Comparison of ENCODE assay signal across 8 cellular contexts in the genomic region with DNA sequence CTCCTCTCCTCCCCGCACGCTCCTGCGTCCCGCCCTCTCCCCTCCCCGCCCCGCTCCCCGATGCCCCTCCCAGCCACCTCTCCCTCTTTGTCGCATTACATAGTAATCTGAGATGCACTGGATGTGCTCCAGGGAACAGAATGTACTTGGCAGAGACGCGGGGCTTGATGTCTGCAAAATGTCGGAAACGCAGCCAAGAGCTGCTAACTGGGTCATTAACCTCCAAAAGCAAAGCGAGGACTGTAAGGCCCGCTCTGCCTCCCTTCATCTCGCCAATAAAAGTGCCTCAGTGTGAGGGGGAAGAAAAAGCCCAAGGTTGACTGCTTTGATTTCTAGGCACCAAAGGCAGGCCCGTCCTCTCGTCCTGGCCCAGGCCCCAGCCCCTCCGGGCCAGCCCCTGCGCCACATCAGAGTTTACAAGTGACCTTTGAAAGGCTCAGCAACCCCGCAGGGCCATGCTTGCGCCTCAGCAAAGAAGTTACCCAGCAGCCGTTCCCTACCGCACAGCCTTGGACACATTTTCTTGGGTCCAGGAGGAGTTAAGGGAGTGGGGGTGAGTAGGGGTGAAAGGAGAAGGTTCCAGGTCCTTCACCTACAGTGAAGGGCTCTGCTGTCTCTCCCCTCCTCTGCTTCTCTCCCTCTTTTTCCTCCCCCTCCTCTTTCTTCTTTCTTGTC.
DNase-seq lines count a peak whose midpoint lies in the region; ATAC-seq and TF ChIP-seq lines count a peak whose summit lies in the region.

No MANE protein-coding gene starts in this region.

- ATAC-seq in activated naive CD4-positive, alpha-beta T cell treated with anti-CD3 and anti-CD28 coated beads, Interleukin-2, amount 50 U/mL, for 72 hours, result no peak
- peak; percentile 90 to 92 for ATAC-seq in lower lobe of right lung
- peak; percentile 82 for ATAC-seq in thoracic aorta (ENCODE audit: insufficient number of reproducible peaks, low FRiP score, low read depth)
- no peak for ATAC-seq in activated CD4-positive, CD25-positive, alpha-beta regulatory T cell treated with anti-CD3 and anti-CD28 coated beads, Interleukin-2, amount 50 U/mL, for 24 hours

- peak in 5 of 56 donors; percentile 1 to 17 (median 7) for TF ChIP-seq CTCF in dorsolateral prefrontal cortex (IDR thresholded peaks at IDR 0.05 in 54 of 56, conservative IDR thresholded peaks at IDR 0.05 in 2 of 56; ENCODE audit: low read depth in 1 of 56, partially characterized antibody in 56 of 56)
- TF ChIP-seq CTCF in lower lobe of right lung (IDR thresholded peaks at IDR 0.05), result no peak
- TF ChIP-seq CTCF in thoracic aorta (IDR thresholded peaks at IDR 0.05), result no peak

- no peak for DNase-seq in activated naive CD4-positive, alpha-beta T cell treated with anti-CD3 and anti-CD28 coated beads for 36 hours
- no peak for DNase-seq in activated naive CD4-positive, alpha-beta T cell treated with anti-CD3 and anti-CD28 coated beads, Interleukin-2, amount 50 U/mL, for 72 hours (ENCODE audit: low spot score in 2 of 2)
- DNase-seq in NOMO-1 treated with dmso at 0.1 percent for 144 hours (lab: John Stamatoyannopoulos, UW; ENCODE audit: unreplicated experiment), result peak; percentile 66
- DNase-seq in dorsolateral prefrontal cortex, result peak; percentile 79 to 96 (median 88)
- DNase-seq in lower lobe of right lung, result peak; percentile 90
- peak; percentile 93 for DNase-seq in thoracic aorta (ENCODE audit: low spot score)
- DNase-seq in GF-D8 (lab: John Stamatoyannopoulos, UW), result no peak

- H3K27me3 ChIP-seq in dorsolateral prefrontal cortex, result no peaks in the 10 kb centered on the region
- no peaks in the 10 kb centered on the region for H3K27me3 ChIP-seq in lower lobe of right lung (ENCODE audit: low read depth)
- H3K27me3 ChIP-seq in thoracic aorta (replicated peaks; ENCODE audit: insufficient read depth), result no peaks in the 10 kb centered on the region

- no peaks in the 10 kb centered on the region for H3K9me3 Mint-ChIP-seq in activated naive CD4-positive, alpha-beta T cell treated with anti-CD3 and anti-CD28 coated beads for 36 hours
- peaks cover 0 to 4% of the 10 kb centered on the region in 2 donors for H3K9me3 Mint-ChIP-seq in activated naive CD4-positive, alpha-beta T cell treated with anti-CD3 and anti-CD28 coated beads, Interleukin-2, amount 50 U/mL, for 72 hours

- no peaks in the 10 kb centered on the region for H3K36me3 Mint-ChIP-seq in activated naive CD4-positive, alpha-beta T cell treated with anti-CD3 and anti-CD28 coated beads for 36 hours (ENCODE audit: low read depth)
- H3K36me3 Mint-ChIP-seq in activated naive CD4-positive, alpha-beta T cell treated with anti-CD3 and anti-CD28 coated beads, Interleukin-2, amount 50 U/mL, for 72 hours, result peaks cover 5 to 11% of the 10 kb centered on the region in 2 donors

- CTCF ChIA-PET in activated naive CD4-positive, alpha-beta T cell treated with anti-CD3 and anti-CD28 coated beads for 36 hours (lab: Charles Lee), result interaction anchor here (0.7 to 1.3 kb wide), 3 partner anchors 155 to 1210 kb away, joined by 3 to 5 read pairs (median 3); no protein-coding TSS in a partner anchor

- H3K9me3 ChIP-seq in lower lobe of right lung (no peaks in the 10 kb centered on the region), thoracic aorta (no peaks in the 10 kb centered on the region)

- H3K4me1 Mint-ChIP-seq in activated naive CD4-positive, alpha-beta T cell treated with anti-CD3 and anti-CD28 coated beads for 36 hours (ENCODE audit: low read depth), result peaks cover 35% of the 10 kb centered on the region

- no peak overlapping the region for H3K4me3 Mint-ChIP-seq in activated naive CD4-positive, alpha-beta T cell treated with anti-CD3 and anti-CD28 coated beads for 36 hours

- H3K27ac ChIP-seq in dorsolateral prefrontal cortex, result peak overlapping the region; percentile 84 to 100 (median 97)
- H3K27ac ChIP-seq in lower lobe of right lung, result peak overlapping the region; percentile 95
- peak overlapping the region; percentile 96 to 99 for H3K27ac ChIP-seq in thoracic aorta

- H3K4me3 ChIP-seq in dorsolateral prefrontal cortex, result peak overlapping the region; percentile 19 to 71 (median 56)
- H3K4me3 ChIP-seq in lower lobe of right lung, result peak overlapping the region; percentile 58
- peak overlapping the region; percentile 73 for H3K4me3 ChIP-seq in thoracic aorta

- H3K4me1 ChIP-seq in lower lobe of right lung (peaks cover 66% of the 10 kb centered on the region), thoracic aorta (ENCODE audit: control insufficient read depth in 1 of 2, low read depth in 2 of 2) (peaks cover 57 to 74% of the 10 kb centered on the region in 2 donors)

- peak overlapping the region; percentile 37 for H3K27ac Mint-ChIP-seq in activated naive CD4-positive, alpha-beta T cell treated with anti-CD3 and anti-CD28 coated beads for 36 hours
- H3K27ac Mint-ChIP-seq in activated naive CD4-positive, alpha-beta T cell treated with anti-CD3 and anti-CD28 coated beads, Interleukin-2, amount 50 U/mL, for 72 hours, result no peak overlapping the region

- H3K27me3 Mint-ChIP-seq in activated naive CD4-positive, alpha-beta T cell treated with anti-CD3 and anti-CD28 coated beads for 36 hours (ENCODE audit: low read depth), result peaks cover 16% of the 10 kb centered on the region

- no peaks in the 10 kb centered on the region for H3K36me3 ChIP-seq in lower lobe of right lung
- no peaks in the 10 kb centered on the region for H3K36me3 ChIP-seq in thoracic aorta

- intact Hi-C loops in activated naive CD4-positive, alpha-beta T cell treated with anti-CD3 and anti-CD28 coated beads for 36 hours (cut with micrococcal nuclease), result loop anchor here (2.0 kb wide), 2 partner anchors 93 to 363 kb away; no protein-coding TSS in a partner anchor
- intact Hi-C loops in dorsolateral prefrontal cortex (cut with DNase I), result loop anchor here (2.0 to 10.0 kb wide), 6 partner anchors 83 to 1203 kb away; a partner anchor contains a TSS
- intact Hi-C loops in lower lobe of right lung (cut with DNase I), result no loop called here

Comparison
In these comparisons a context has a peak if more than half of its experiments do, and no peak if none do; other contexts are left out.
1. DNase-seq: peak in NOMO-1 treated with dmso at 0.1 percent for 144 hours (single experiment), dorsolateral prefrontal cortex (10 of 10), lower lobe of right lung (single experiment) and thoracic aorta (single experiment); none in activated naive CD4-positive, alpha-beta T cell treated with anti-CD3 and anti-CD28 coated beads for 36 hours (single experiment), activated naive CD4-positive, alpha-beta T cell treated with anti-CD3 and anti-CD28 coated beads, Interleukin-2, amount 50 U/mL, for 72 hours (0 of 2) and GF-D8 (single experiment).
2. ATAC-seq: peak in lower lobe of right lung (2 of 2) and thoracic aorta (single experiment); none in activated naive CD4-positive, alpha-beta T cell treated with anti-CD3 and anti-CD28 coated beads, Interleukin-2, amount 50 U/mL, for 72 hours (0 of 2) and activated CD4-positive, CD25-positive, alpha-beta regulatory T cell treated with anti-CD3 and anti-CD28 coated beads, Interleukin-2, amount 50 U/mL, for 24 hours (0 of 2).
3. Peak in every context shown above with its lines, with median percentiles within 50 percentile points of each other: H3K27ac ChIP-seq and H3K4me3 ChIP-seq.